In the genomic region with DNA sequence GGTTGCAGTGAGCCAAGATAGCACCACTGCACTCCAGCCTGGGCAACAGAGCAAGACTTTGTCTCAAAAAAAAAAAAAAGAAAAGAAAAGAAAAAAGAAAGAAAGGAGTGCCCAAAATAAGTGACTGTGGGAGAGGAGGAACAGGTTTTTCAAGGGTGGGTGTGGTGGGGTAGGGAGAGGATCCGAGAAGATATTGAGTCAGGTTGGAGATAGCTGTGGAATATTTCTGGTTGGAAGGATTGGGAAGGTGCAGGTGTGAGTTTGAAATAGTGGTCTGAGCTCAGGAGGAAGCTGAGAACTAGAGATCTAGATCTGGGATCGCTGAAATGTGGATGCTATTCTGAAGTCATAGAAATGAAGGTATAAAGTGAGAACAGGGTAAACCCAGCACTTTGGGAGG, we compare ENCODE assay signal across 12 cellular contexts. TPM values are rescaled to one million over a fixed set of nuclear protein-coding genes. Genes with fewer than 3 reads are reported as not detected.
DNase-seq lines count a peak whose midpoint lies in the region; ATAC-seq, FAIRE-seq and TF ChIP-seq lines count a peak whose summit lies in the region.
"Had no signal": no experiment of that assay in that cellular context is flagged by ENCODE, and none has a peak within 500 bp of the region (broad histone marks: within the 10 kb centered on the region; RNA-seq: fewer than 3 reads in every experiment).

No MANE protein-coding gene starts in this region.

- H3K23me2 ChIP-seq in H9 (ENCODE audit: insufficient read length, low read depth, low read length, poor library complexity, severe bottlenecking), result no peaks in the 10 kb centered on the region

- no peaks in the 10 kb centered on the region for H3K79me1 ChIP-seq in H9 (ENCODE audit: insufficient read depth, low read depth, low read length, poor library complexity, severe bottlenecking)

- no peak for ATAC-seq in CD4-positive, CD25-positive, alpha-beta regulatory T cell (ENCODE audit: low read depth in 2 of 2)
- ATAC-seq in natural killer cell (no peak), HG03378 (IDR thresholded peaks at IDR 0.05; ENCODE audit: unreplicated experiment) (no peak), GM19351 (IDR thresholded peaks at IDR 0.05; ENCODE audit: unreplicated experiment) (no peak), GM19455 (IDR thresholded peaks at IDR 0.05; ENCODE audit: unreplicated experiment) (no peak)

- H4K5ac ChIP-seq in H9 (ENCODE audit: insufficient read length, low read depth, low read length), result no peak overlapping the region

- H3K18ac ChIP-seq in H9 (ENCODE audit: insufficient read length, low read depth, low read length), result no peak overlapping the region

- H3K9me3 ChIP-seq in CD4-positive, CD25-positive, alpha-beta regulatory T cell (ENCODE audit: control insufficient read depth in 2 of 2, low read length in 2 of 2), result no peaks in the 10 kb centered on the region
- H3K9me3 ChIP-seq in H9 (ENCODE audit: control insufficient read depth, low read depth, low read length) (no peaks in the 10 kb centered on the region), astrocyte (ENCODE audit: insufficient read depth, low read depth, low read length) (no peaks in the 10 kb centered on the region)

- peaks cover 13% of the 10 kb centered on the region; the same call in 1 of the 2 replicates for H3K79me2 ChIP-seq in H9 (ENCODE audit: insufficient read depth, low read length)
- H3K79me2 ChIP-seq in astrocyte (ENCODE audit: insufficient read depth, low read length), result peaks cover 64% of the 10 kb centered on the region

- H2BK15ac ChIP-seq in H9 (ENCODE audit: low read depth, low read length), result no peak overlapping the region

- TF ChIP-seq CTCF in H9 (conservative IDR thresholded peaks at IDR 0.05), result no peak
- no peak for TF ChIP-seq CTCF in astrocyte (IDR thresholded peaks at IDR 0.05; ENCODE audit: insufficient read depth, low read depth, low read length)
- TF ChIP-seq CTCF in natural killer cell (IDR thresholded peaks at IDR 0.05), result no peak

- peaks cover 19% of the 10 kb centered on the region for H3K36me3 ChIP-seq in CD4-positive, CD25-positive, alpha-beta regulatory T cell (ENCODE audit: control insufficient read depth, insufficient read depth, low read length)
- H3K36me3 ChIP-seq in astrocyte (ENCODE audit: insufficient read depth, low read length), result no peaks in the 10 kb centered on the region

- H2AFZ ChIP-seq in H9 (ENCODE audit: low read length), result no peak overlapping the region
- no peak overlapping the region for H2AFZ ChIP-seq in astrocyte (ENCODE audit: low read depth, low read length)

- intact Hi-C loops in natural killer cell (cut with micrococcal nuclease), result no loop called here

- H2BK120ac ChIP-seq in H9 (ENCODE audit: low read depth, low read length, poor library complexity, severe bottlenecking), result no peak overlapping the region

- H2BK12ac ChIP-seq in H9 (ENCODE audit: insufficient read length, low read depth, low read length), result no peak overlapping the region

- H2AK5ac ChIP-seq in H9 (ENCODE audit: insufficient read length, low read length), result no peak overlapping the region

- WGBS in H9 (ENCODE audit: extremely low coverage, insufficient read length, low lambda C conversion rate), result no CpG with 5 or more reads among the region's 2 CpGs

- H3K27ac ChIP-seq in CD4-positive, CD25-positive, alpha-beta regulatory T cell (ENCODE audit: insufficient read depth, low read length, poor library complexity, severe bottlenecking), result no peak overlapping the region
- H3K27ac ChIP-seq in H9 (ENCODE audit: insufficient read length, low read depth, low read length), result no peak overlapping the region
- H3K27ac ChIP-seq in astrocyte (ENCODE audit: low read depth, low read length), result no peak overlapping the region

- H4K8ac ChIP-seq in H9 (replicated peaks; ENCODE audit: insufficient read length, low read depth, low read length), result no peak overlapping the region

- no peak overlapping the region for H3T11ph ChIP-seq in H9 (ENCODE audit: low read length)

- no peak overlapping the region for H3K14ac ChIP-seq in H9 (ENCODE audit: insufficient read depth, low read length)

- H3K27me3 ChIP-seq in CD4-positive, CD25-positive, alpha-beta regulatory T cell (ENCODE audit: control insufficient read depth, insufficient read depth, low read length), result no peaks in the 10 kb centered on the region
- no peaks in the 10 kb centered on the region for H3K27me3 ChIP-seq in H9 (ENCODE audit: insufficient read depth, low read length)
- H3K27me3 ChIP-seq in astrocyte (ENCODE audit: insufficient read depth, low read length), result no peaks in the 10 kb centered on the region
- H3K27me3 ChIP-seq: dorsolateral prefrontal cortex had no signal

- no peak overlapping the region for H3K9ac ChIP-seq in H9 (ENCODE audit: extremely low read depth, insufficient read length, low read length)
- no peak overlapping the region for H3K9ac ChIP-seq in astrocyte (ENCODE audit: low read length)

- no peak overlapping the region for H3K56ac ChIP-seq in H9 (ENCODE audit: insufficient read length, low read depth, low read length)

- peaks cover 3% of the 10 kb centered on the region for H4K20me1 ChIP-seq in H9 (ENCODE audit: control insufficient read depth, insufficient read depth, insufficient read length)
- peaks cover 75% of the 10 kb centered on the region for H4K20me1 ChIP-seq in astrocyte (ENCODE audit: insufficient read depth, low read length)

- peak overlapping the region; percentile 47 to 84 (median 53) for H3K4me3 Mint-ChIP-seq in CD4-positive, CD25-positive, alpha-beta regulatory T cell
- H3K4me3 Mint-ChIP-seq in H9 (no peak overlapping the region), astrocyte (ENCODE audit: unreplicated experiment) (no peak overlapping the region), natural killer cell (peak overlapping the region; percentile 59)

- H3K4me3 ChIP-seq in CD4-positive, CD25-positive, alpha-beta regulatory T cell (ENCODE audit: low read depth, low read length), result no peak overlapping the region
- no peak overlapping the region for H3K4me3 ChIP-seq in astrocyte (ENCODE audit: insufficient read depth, low read depth, low read length)
- H3K4me3 ChIP-seq: dorsolateral prefrontal cortex had no signal

- H2BK5ac ChIP-seq in H9 (ENCODE audit: insufficient read length, low read length), result no peak overlapping the region

- H3K4me2 ChIP-seq in H9 (ENCODE audit: insufficient read depth, insufficient read length, low read length), result no peak overlapping the region
- no peak overlapping the region for H3K4me2 ChIP-seq in astrocyte (ENCODE audit: low read length)

- H4K91ac ChIP-seq in H9 (ENCODE audit: insufficient read length, low read depth, low read length), result no peak overlapping the region

- no peak for FAIRE-seq in astrocyte (lab: Jason Lieb, UNC)

- H3K27me3 Mint-ChIP-seq in CD4-positive, CD25-positive, alpha-beta regulatory T cell, result no peaks in the 10 kb centered on the region
- H3K27me3 Mint-ChIP-seq in H9 (ENCODE audit: low read depth), result no peaks in the 10 kb centered on the region
- H3K27me3 Mint-ChIP-seq in astrocyte (ENCODE audit: low read depth, unreplicated experiment), result no peaks in the 10 kb centered on the region
- H3K27me3 Mint-ChIP-seq in natural killer cell (ENCODE audit: low read depth in 2 of 2), result no peaks in the 10 kb centered on the region

- H3K9me3 Mint-ChIP-seq in CD4-positive, CD25-positive, alpha-beta regulatory T cell, result no peaks in the 10 kb centered on the region
- H3K9me3 Mint-ChIP-seq in H9, result peaks cover 4% of the 10 kb centered on the region in 2 experiments; a peak in 3 of 5 replicates
- peaks cover 4% of the 10 kb centered on the region for H3K9me3 Mint-ChIP-seq in astrocyte (ENCODE audit: unreplicated experiment)
- H3K9me3 Mint-ChIP-seq in natural killer cell, result no peaks in the 10 kb centered on the region

- no peak overlapping the region for H3K4ac ChIP-seq in H9 (ENCODE audit: low read depth, low read length)

- no peak overlapping the region for H2BK20ac ChIP-seq in H9 (ENCODE audit: low read depth, low read length, poor library complexity, severe bottlenecking)

- peaks cover 11 to 80% (median 55%) of the 10 kb centered on the region in 4 donors for H3K4me1 Mint-ChIP-seq in CD4-positive, CD25-positive, alpha-beta regulatory T cell
- H3K4me1 Mint-ChIP-seq in H9 (peaks cover 0 to 6% of the 10 kb centered on the region in 2 experiments; a peak in 2 of 4 replicates), astrocyte (ENCODE audit: low read depth, unreplicated experiment) (peaks cover 38% of the 10 kb centered on the region), natural killer cell (peaks cover 63 to 74% of the 10 kb centered on the region in 2 donors)

- H3K27ac Mint-ChIP-seq in CD4-positive, CD25-positive, alpha-beta regulatory T cell, result peak overlapping the region; percentile 80 to 98 (median 89)
- H3K27ac Mint-ChIP-seq in H9 (peak overlapping the region; percentile 23 to 83 (median 53); a peak in 5 of 7 replicates), astrocyte (ENCODE audit: unreplicated experiment) (peak overlapping the region; percentile 48), natural killer cell (peak overlapping the region; percentile 16 to 71)

- H3K36me3 Mint-ChIP-seq in CD4-positive, CD25-positive, alpha-beta regulatory T cell, result peaks cover 29% of the 10 kb centered on the region
- peaks cover 8 to 26% (median 17%) of the 10 kb centered on the region in 3 experiments for H3K36me3 Mint-ChIP-seq in H9 (ENCODE audit: insufficient read depth in 1 of 3, low read depth in 3 of 3)
- peaks cover 16% of the 10 kb centered on the region for H3K36me3 Mint-ChIP-seq in astrocyte (ENCODE audit: low read depth, unreplicated experiment)
- no peaks in the 10 kb centered on the region for H3K36me3 Mint-ChIP-seq in natural killer cell

- no peak for DNase-seq in CD4-positive, CD25-positive, alpha-beta regulatory T cell
- DNase-seq in H9 (no peak), astrocyte (ENCODE audit: low read depth) (no peak), natural killer cell (no peak)
- DNase-seq: activated CD8-positive, alpha-beta memory T cell treated with anti-CD3 and anti-CD28 coated beads for 24 hours; dorsolateral prefrontal cortex; foreskin melanocyte; NCI-H1092 had no signal

- peaks cover 57% of the 10 kb centered on the region for H3K4me1 ChIP-seq in CD4-positive, CD25-positive, alpha-beta regulatory T cell (ENCODE audit: control insufficient read depth, insufficient read depth, low read length, poor library complexity, severe bottlenecking)
- H3K4me1 ChIP-seq in H9 (ENCODE audit: insufficient read depth, low read length) (no peaks in the 10 kb centered on the region), astrocyte (ENCODE audit: insufficient read depth, low read length) (peaks cover 13% of the 10 kb centered on the region)

- no peak overlapping the region for H3K23ac ChIP-seq in H9 (ENCODE audit: insufficient read length, low read depth, low read length)

RNA-seq across cellular contexts. Expression of a gene that starts 7.8 kb away (rescaled TPM):
- total RNA-seq in CD4-positive, CD25-positive, alpha-beta regulatory T cell, result 107 TPM
- 100 to 1,000 TPM; 145 to 194 (median 159) TPM for polyA plus RNA-seq in CD4-positive, CD25-positive, alpha-beta regulatory T cell
- total RNA-seq in H9 (2021) (49.0 and 50.2 TPM in 2 replicates), astrocyte (56.4 and 58.7 TPM in 2 replicates), natural killer cell (100 to 1,000 TPM in 1 of 3 donors, 10 to 100 TPM in 2; 78.8 to 101 (median 92.8) TPM)

RNA-seq across cellular contexts. Expression of a gene that starts 22.4 kb away (rescaled TPM):
- total RNA-seq in CD4-positive, CD25-positive, alpha-beta regulatory T cell, result 54.4 TPM
- polyA plus RNA-seq in CD4-positive, CD25-positive, alpha-beta regulatory T cell, result 10 to 100 TPM; 22.5 to 38.1 (median 34.7) TPM
- total RNA-seq in H9 (2021) (31.1 and 34.0 TPM in 2 replicates), astrocyte (14.2 and 15.6 TPM in 2 replicates), natural killer cell (10 to 100 TPM; 54.8 to 75.1 (median 64.7) TPM)

RNA-seq across cellular contexts. Expression of a gene that starts 24.5 kb away (rescaled TPM):
- 49.6 TPM for total RNA-seq in CD4-positive, CD25-positive, alpha-beta regulatory T cell
- polyA plus RNA-seq in CD4-positive, CD25-positive, alpha-beta regulatory T cell, result 100 to 1,000 TPM in 2 of 4 donors, 10 to 100 TPM in 2; 77.2 to 108 (median 100.0) TPM
- total RNA-seq in H9 (2021) (55.0 and 57.5 TPM in 2 replicates), astrocyte (25.9 and 29.2 TPM in 2 replicates), natural killer cell (10 to 100 TPM; 15.7 to 20.4 (median 18.8) TPM)

RNA-seq across cellular contexts. Expression of a gene that starts 38.9 kb away (rescaled TPM):
- 0.35 TPM for total RNA-seq in CD4-positive, CD25-positive, alpha-beta regulatory T cell
- not detected for polyA plus RNA-seq in CD4-positive, CD25-positive, alpha-beta regulatory T cell
- total RNA-seq in H9 (2021) (not detected in 2 replicates), astrocyte (not detected in 2 replicates), natural killer cell (under 1 TPM in 2 of 3 donors, not detected in 1; 0.16 to 0.93 TPM)
- total RNA-seq: mononuclear cell had no signal

RNA-seq across cellular contexts. Expression of a gene that starts 41.3 kb away (rescaled TPM):
- total RNA-seq in CD4-positive, CD25-positive, alpha-beta regulatory T cell, result 79.7 TPM
- polyA plus RNA-seq in CD4-positive, CD25-positive, alpha-beta regulatory T cell, result 10 to 100 TPM; 22.0 to 26.9 (median 24.8) TPM
- 60.3 and 69.0 TPM in 2 replicates for total RNA-seq in H9 (2021)
- total RNA-seq in astrocyte, result 86.4 and 97.1 TPM in 2 replicates
- 100 to 1,000 TPM in 1 of 3 donors, 10 to 100 TPM in 2; 63.5 to 107 (median 69.0) TPM for total RNA-seq in natural killer cell

Comparison
In these comparisons a context has a peak if more than half of its experiments do, and no peak if none do; other contexts are left out.
1. H3K4me3 Mint-ChIP-seq: peak in CD4-positive, CD25-positive, alpha-beta regulatory T cell (4 of 4) and natural killer cell (single experiment); none in H9 (0 of 2) and astrocyte (single experiment).
2. Peak in every context shown above with its lines, with median percentiles within 50 percentile points of each other: H3K27ac Mint-ChIP-seq.